ENCODE assay signal across 9 cellular contexts in the genomic region with DNA sequence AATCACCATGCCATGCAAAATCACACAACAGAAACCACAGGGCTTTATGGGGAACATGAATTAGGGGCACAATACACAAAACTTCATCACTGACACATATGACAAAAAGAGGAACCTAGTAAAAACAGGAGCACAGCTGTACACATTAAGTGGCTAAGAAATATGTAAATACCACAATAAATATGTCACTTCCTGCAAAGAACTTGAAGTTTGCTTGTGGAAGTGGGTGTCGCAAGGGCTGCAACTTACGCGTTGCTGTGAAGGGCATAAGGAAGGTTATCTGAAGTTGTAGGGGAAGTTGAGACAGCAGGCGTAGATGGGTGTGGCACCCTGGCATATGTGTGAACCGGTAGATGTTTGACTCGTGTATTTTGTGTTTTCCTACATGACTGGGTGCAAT.
DNase-seq lines count a peak whose midpoint lies in the region; ATAC-seq and TF ChIP-seq lines count a peak whose summit lies in the region.
"Had no signal": no experiment of that assay in that cellular context is flagged by ENCODE, and none has a peak within 500 bp of the region (broad histone marks: within the 10 kb centered on the region; RNA-seq: fewer than 3 reads in every experiment).

No MANE protein-coding gene starts in this region.

- peak overlapping the region; percentile 38 for H3K4me2 ChIP-seq in BLaER1

- no peak overlapping the region for H3K27ac ChIP-seq in BLaER1
- H3K27ac ChIP-seq: C4-2B had no signal

- peaks cover 18% of the 10 kb centered on the region for H3K4me1 ChIP-seq in BLaER1

- H4K20me1 ChIP-seq in BLaER1: no peaks in the 10 kb centered on the region

- peaks cover 22% of the 10 kb centered on the region for H3K27me3 ChIP-seq in BLaER1

- no peak overlapping the region for H3K9ac ChIP-seq in BLaER1

- TF ChIP-seq CTCF in fibroblast of mammary gland (conservative IDR thresholded peaks at IDR 0.05; ENCODE audit: control insufficient read depth, insufficient read depth, low read depth, low read length): no peak

- DNase-seq in Kasumi-1 (lab: John Stamatoyannopoulos, UW): peak; percentile 59 to 87
- peak; percentile 21 for DNase-seq in fibroblast of mammary gland (ENCODE audit: low read depth)
- DNase-seq in NCI-H1436 (lab: John Stamatoyannopoulos, UW): no peak
- no peak for DNase-seq in OCI-M2 (lab: John Stamatoyannopoulos, UW; ENCODE audit: unreplicated experiment)
- no peak for DNase-seq in 8988T
- DNase-seq in DMS79 (lab: John Stamatoyannopoulos, UW): no peak

- no peaks in the 10 kb centered on the region for H3K9me3 ChIP-seq in BLaER1

- H3K4me3 ChIP-seq in BLaER1: no peak overlapping the region
- no peak overlapping the region for H3K4me3 ChIP-seq in fibroblast of mammary gland (ENCODE audit: control insufficient read depth, low read depth, low read length)

- ATAC-seq in GM19452 (IDR thresholded peaks at IDR 0.05; ENCODE audit: unreplicated experiment): peak; percentile 94

- no peaks in the 10 kb centered on the region for H3K36me3 ChIP-seq in BLaER1

Comparison
In these comparisons a context has a peak if more than half of its experiments do, and no peak if none do; other contexts are left out.
1. DNase-seq: peak in Kasumi-1 (2 of 2) and fibroblast of mammary gland (single experiment); none in NCI-H1436 (single experiment), OCI-M2 (single experiment), 8988T (single experiment) and DMS79 (single experiment).